ENCODE assay signal across 22 cellular contexts in the genomic region with DNA sequence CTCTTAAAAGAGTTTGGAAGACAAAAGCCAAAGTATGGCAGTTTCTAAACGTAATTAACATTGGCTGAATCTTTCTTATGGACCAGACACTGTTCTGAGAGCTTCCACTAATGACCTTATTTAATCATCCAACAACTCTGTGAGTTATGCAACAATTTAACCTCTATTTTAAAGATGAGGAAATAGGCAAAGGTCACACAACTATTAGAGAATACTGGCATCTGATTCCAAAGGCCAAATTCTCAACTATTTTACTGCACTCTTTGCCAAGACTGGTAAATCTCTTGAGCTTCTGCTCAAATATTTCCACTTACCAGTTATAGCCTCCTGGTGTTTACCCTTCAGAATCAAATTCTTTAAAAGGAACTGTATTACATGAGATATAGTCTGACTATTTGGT. TPM values are rescaled to one million over a fixed set of nuclear protein-coding genes. Genes with fewer than 3 reads are reported as not detected.
DNase-seq lines count a peak whose midpoint lies in the region; ATAC-seq, FAIRE-seq and TF ChIP-seq lines count a peak whose summit lies in the region.
"Had no signal": no experiment of that assay in that cellular context is flagged by ENCODE, and none has a peak within 500 bp of the region (broad histone marks: within the 10 kb centered on the region; RNA-seq: fewer than 3 reads in every experiment).

No MANE protein-coding gene starts in this region.

- FAIRE-seq in K562 (lab: Jason Lieb, UNC) (no peak), small intestine (lab: Jason Lieb, UNC) (no peak)
- FAIRE-seq: A549, G401.6, GM12892, H54 had no signal

- H3K4me3 ChIP-seq in K562 = no peak overlapping the region
- no peak overlapping the region for H3K4me3 ChIP-seq in small intestine (ENCODE audit: low read depth in 1 of 2, low read length in 2 of 2)
- H3K4me3 ChIP-seq: A549, HAP-1 had no signal

- H3K9me1 ChIP-seq in K562 (ENCODE audit: control insufficient read depth, insufficient read depth, low read length) = no peaks in the 10 kb centered on the region

- intact Hi-C loops in K562 (cut with micrococcal nuclease) = no loop called here

- DNase-seq in NOMO-1 treated with DMSO at 0.1 percent for 48 hours (lab: John Stamatoyannopoulos, UW; ENCODE audit: unreplicated experiment) (peak; percentile 6), NOMO-1 treated with dmso at 0.1 percent for 144 hours (lab: John Stamatoyannopoulos, UW; ENCODE audit: unreplicated experiment) (no peak), HuH-7.5 (ENCODE audit: low spot score) (peak; percentile 29), K562 (ENCODE audit: extremely low read depth in 1 of 4, low spot score in 3 of 4) (no peak), small intestine (peak; percentile 72), COR-L47 (lab: John Stamatoyannopoulos, UW) (no peak)
- DNase-seq: 8988T; ACHN; C1 segment of cervical spinal cord; Caco-2; CD4-positive, alpha-beta memory T cell; DMS153; DND-41; GOT3; HFFc6 had no signal

- POLR2A ChIA-PET in K562 (lab: Yijun Ruan, JAX) = no interaction called here

- in situ Hi-C loops in K562 (cut with MboI) = no loop called here

- 0% methylated on average over 1 of the region's 1 CpG for WGBS in K562 (ENCODE audit: insufficient coverage, low coverage, missing lambda C conversion rate)
- WGBS in small intestine, 3 donors = 24 to 44% (median 30%) methylated on average over 1 of the region's 1 CpG

- ATAC-seq in K562 (no peak), HG02973 (IDR thresholded peaks at IDR 0.05; ENCODE audit: unreplicated experiment) (no peak)
- ATAC-seq: A549 had no signal

- no peak overlapping the region for H3K27ac ChIP-seq in K562 (ENCODE audit: extremely low read depth, low read depth, low read length)
- H3K27ac ChIP-seq in small intestine (ENCODE audit: low read depth in 1 of 2, low read length in 1 of 2) = no peak overlapping the region
- H3K27ac ChIP-seq: A549 had no signal

- TF ChIP-seq RAD21 in K562 (CRISPR knock-in tag; conservative IDR thresholded peaks at IDR 0.05 in 1 of 2, IDR thresholded peaks at IDR 0.05 in 1 of 2) = no peak

- no peak for TF ChIP-seq EP300 in K562 (IDR thresholded peaks at IDR 0.05; ENCODE audit: low read length)

- H3K4me2 ChIP-seq in K562 (ENCODE audit: insufficient read depth, low read length) = no peak overlapping the region
- H3K4me2 ChIP-seq: A549 had no signal

- no TSS peak for BruUV-seq in K562 (replicated peaks; lab: Mats Ljungman, UMichigan)

- no peak for TF ChIP-seq CTCF in K562 (IDR thresholded peaks at IDR 0.05 in 2 of 3, conservative IDR thresholded peaks at IDR 0.05 in 1 of 3; ENCODE audit: insufficient read depth in 2 of 3, low read depth in 1 of 3, low read length in 3 of 3)

- H2AFZ ChIP-seq in K562 (ENCODE audit: low read depth, low read length) = peak overlapping the region; percentile 94; the same call in 1 of the 2 replicates

- H4K20me1 ChIP-seq in K562 (replicated peaks; ENCODE audit: control insufficient read depth, insufficient read depth, low read length) = no peaks in the 10 kb centered on the region

- H3K27me3 ChIP-seq in K562 (ENCODE audit: control insufficient read depth in 2 of 2, insufficient read depth in 2 of 2, low read length in 2 of 2) = no peaks in the 10 kb centered on the region
- H3K27me3 ChIP-seq in small intestine (ENCODE audit: control insufficient read depth in 2 of 2, insufficient read depth in 2 of 2, low read length in 2 of 2) = no peaks in the 10 kb centered on the region

- no peak for TF ChIP-seq POLR2A in K562 (conservative IDR thresholded peaks at IDR 0.05)

- CTCF ChIA-PET in K562 (lab: Yijun Ruan, JAX; ENCODE audit: low intra/inter-chr PET ratio) = interaction anchor here (0.6 kb wide), 1 partner anchor 125 kb away, joined by 3 read pairs; no protein-coding TSS in a partner anchor

- no peaks in the 10 kb centered on the region for H3K9me3 ChIP-seq in K562 (replicated peaks; ENCODE audit: control insufficient read depth, insufficient read depth, low read depth, low read length)
- no peaks in the 10 kb centered on the region for H3K9me3 ChIP-seq in small intestine (ENCODE audit: control insufficient read depth, low read depth)
- H3K9me3 ChIP-seq: A549, Caco-2, HAP-1 had no signal

- no peaks in the 10 kb centered on the region for H3K79me2 ChIP-seq in K562 (ENCODE audit: control insufficient read depth, insufficient read depth, low read length)

- no peaks in the 10 kb centered on the region for H3K36me3 ChIP-seq in K562 (ENCODE audit: control insufficient read depth, insufficient read depth, low read length)
- no peaks in the 10 kb centered on the region for H3K36me3 ChIP-seq in small intestine (ENCODE audit: control insufficient read depth in 2 of 2, insufficient read depth in 2 of 2, low read length in 2 of 2)
- H3K36me3 ChIP-seq: HAP-1 had no signal

- no peak overlapping the region for H3K9ac ChIP-seq in K562 (ENCODE audit: insufficient read depth in 1 of 2, low read depth in 2 of 2, low read length in 2 of 2)

- H3K4me1 ChIP-seq in K562 (replicated peaks in 1 of 2; ENCODE audit: control insufficient read depth in 2 of 2, insufficient read depth in 2 of 2, low read length in 2 of 2) (no peaks in the 10 kb centered on the region), small intestine (ENCODE audit: control insufficient read depth in 2 of 2, insufficient read depth in 1 of 2, low read depth in 1 of 2, low read length in 1 of 2) (no peaks in the 10 kb centered on the region)
- H3K4me1 ChIP-seq: A549, HAP-1 had no signal

TF ChIP-seq in K562, 482 proteins besides CTCF, POLR2A, EP300 and RAD21:
- TF ChIP-seq CEBPG (CRISPR knock-in tag; IDR thresholded peaks at IDR 0.05) = no peak
- TF ChIP-seq CEBPG (tag; conservative IDR thresholded peaks at IDR 0.05 in 1 of 2, IDR thresholded peaks at IDR 0.05 in 1 of 2) = 0 out of 4 replicates have a peak, but pooled peaks of 1 of the 2 experiments have one; percentile 14
- peak; percentile 56; the same call in 1 of the 2 replicates for TF ChIP-seq CEBPB (tag; IDR thresholded peaks at IDR 0.05)
- no peak for TF ChIP-seq SIRT6 (IDR thresholded peaks at IDR 0.05; ENCODE audit: low read depth, low read length)

RNA-seq across cellular contexts. Expression of gene ERMN, which starts 42.1 kb away (rescaled TPM):
- 0.14 TPM in 1 of 2 replicates, not detected in the other for total RNA-seq in K562 (2011; cell fraction: chromatin; rRNA removed; ENCODE audit: low replicate concordance)
- total RNA-seq in K562 (2011; cell fraction: nucleolus; rRNA removed) = not detected in 2 replicates
- not detected in 2 replicates for total RNA-seq in K562 (2011; cell fraction: nucleoplasm; rRNA removed)
- total RNA-seq in K562 (2014; rRNA removed) (not detected in 2 replicates), K562 (2014; rRNA removed; fragmentation: Illumina TruSeq; extraction: Trizol) (0.07 and 0.10 TPM in 2 replicates), K562 (2015; rRNA removed; fragmentation: Illumina TruSeq; extraction: Trizol) (0.04 TPM in 1 of 2 replicates, not detected in the other), K562 (2021) (not detected in 2 replicates)
- polyA plus RNA-seq in K562 (2011; rRNA removed) (0.11 and 0.14 TPM in 2 replicates), K562 (2014; fragmentation: Illumina TruSeq; extraction: Trizol) (0.03 TPM in 1 of 2 replicates, not detected in the other), K562 (2014; fragmentation: Nextera tagmentation; extraction: Ambion mirVana) (under 1 TPM; 0.03 to 0.07 TPM), K562 (2014; rRNA removed) (not detected in 2 replicates), small intestine (under 1 TPM in 1 of 3 donors, not detected in 2; 0.27 TPM)
- polyA plus RNA-seq in K562 (2011; cell fraction: cytosol; rRNA removed) = not detected in 2 replicates
- 0.08 and 0.11 TPM in 2 replicates for polyA plus RNA-seq in K562 (2011; cell fraction: nucleus; rRNA removed)
- polyA plus RNA-seq in K562 (2012) = 0.07 and 0.14 TPM in 2 replicates
- not detected in 2 replicates for polyA minus RNA-seq in K562 (2011; rRNA and poly(A)+ RNA removed)
- not detected in 2 replicates for polyA minus RNA-seq in K562 (2011; cell fraction: cytosol; rRNA and poly(A)+ RNA removed)
- not detected in 2 replicates for polyA minus RNA-seq in K562 (2011; cell fraction: nucleus; rRNA and poly(A)+ RNA removed)
- total RNA-seq: HFFc6 had no signal
- polyA plus RNA-seq: A549, BJ had no signal

Comparison
In these comparisons a context has a peak if more than half of its experiments do, and no peak if none do; other contexts are left out.
1. DNase-seq: peak in NOMO-1 treated with DMSO at 0.1 percent for 48 hours (single experiment), HuH-7.5 (single experiment) and small intestine (single experiment); none in NOMO-1 treated with dmso at 0.1 percent for 144 hours (single experiment), K562 (0 of 4) and COR-L47 (single experiment).